In the genomic region with DNA sequence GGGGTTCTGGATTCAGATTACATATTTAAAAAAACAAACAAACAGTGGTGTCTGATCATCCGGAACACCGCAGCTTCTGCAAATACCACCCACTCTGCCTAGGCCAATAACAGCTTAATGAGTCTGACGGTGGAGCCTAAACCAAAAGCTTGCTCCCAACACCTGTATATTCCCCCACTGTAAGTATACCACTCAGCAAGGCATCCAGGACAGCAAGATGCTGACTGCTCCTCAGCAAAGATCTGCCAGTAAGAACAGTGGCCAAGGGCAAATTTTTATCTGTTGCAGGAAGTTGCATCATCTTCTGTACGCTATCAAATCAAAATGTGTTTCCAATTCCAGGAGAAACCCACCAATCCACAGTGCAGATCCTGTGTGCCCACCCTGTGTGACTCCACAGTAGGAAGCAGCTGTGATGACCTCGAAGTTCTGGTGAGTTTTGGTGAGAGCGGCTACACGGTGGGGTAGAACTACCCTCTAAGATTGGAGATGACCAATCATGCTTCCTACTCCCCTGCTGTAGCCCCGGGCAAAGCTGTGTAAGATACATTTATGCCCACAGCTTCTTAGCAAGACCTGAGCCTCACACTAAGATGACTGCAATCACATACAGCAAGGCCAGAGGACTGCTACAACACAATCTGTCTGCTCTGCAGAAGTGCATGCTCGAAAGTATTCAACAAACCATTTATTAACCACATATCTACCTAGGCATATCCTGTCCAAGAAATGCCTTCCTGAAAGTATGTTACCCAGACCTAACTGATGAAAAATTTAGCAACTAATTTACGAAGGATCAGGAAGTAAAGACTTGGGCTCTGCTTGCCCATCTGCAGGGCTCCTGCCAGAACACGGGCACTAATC, we compare ENCODE assay signal across 1 cellular context.
TF ChIP-seq lines count a peak whose summit lies in the region.

No MANE protein-coding gene starts in this region.

TF ChIP-seq in GM23338, 12 proteins besides CTCF, POLR2A, EP300 and RAD21 (continued from another document):
- TF ChIP-seq, protein P1, sequence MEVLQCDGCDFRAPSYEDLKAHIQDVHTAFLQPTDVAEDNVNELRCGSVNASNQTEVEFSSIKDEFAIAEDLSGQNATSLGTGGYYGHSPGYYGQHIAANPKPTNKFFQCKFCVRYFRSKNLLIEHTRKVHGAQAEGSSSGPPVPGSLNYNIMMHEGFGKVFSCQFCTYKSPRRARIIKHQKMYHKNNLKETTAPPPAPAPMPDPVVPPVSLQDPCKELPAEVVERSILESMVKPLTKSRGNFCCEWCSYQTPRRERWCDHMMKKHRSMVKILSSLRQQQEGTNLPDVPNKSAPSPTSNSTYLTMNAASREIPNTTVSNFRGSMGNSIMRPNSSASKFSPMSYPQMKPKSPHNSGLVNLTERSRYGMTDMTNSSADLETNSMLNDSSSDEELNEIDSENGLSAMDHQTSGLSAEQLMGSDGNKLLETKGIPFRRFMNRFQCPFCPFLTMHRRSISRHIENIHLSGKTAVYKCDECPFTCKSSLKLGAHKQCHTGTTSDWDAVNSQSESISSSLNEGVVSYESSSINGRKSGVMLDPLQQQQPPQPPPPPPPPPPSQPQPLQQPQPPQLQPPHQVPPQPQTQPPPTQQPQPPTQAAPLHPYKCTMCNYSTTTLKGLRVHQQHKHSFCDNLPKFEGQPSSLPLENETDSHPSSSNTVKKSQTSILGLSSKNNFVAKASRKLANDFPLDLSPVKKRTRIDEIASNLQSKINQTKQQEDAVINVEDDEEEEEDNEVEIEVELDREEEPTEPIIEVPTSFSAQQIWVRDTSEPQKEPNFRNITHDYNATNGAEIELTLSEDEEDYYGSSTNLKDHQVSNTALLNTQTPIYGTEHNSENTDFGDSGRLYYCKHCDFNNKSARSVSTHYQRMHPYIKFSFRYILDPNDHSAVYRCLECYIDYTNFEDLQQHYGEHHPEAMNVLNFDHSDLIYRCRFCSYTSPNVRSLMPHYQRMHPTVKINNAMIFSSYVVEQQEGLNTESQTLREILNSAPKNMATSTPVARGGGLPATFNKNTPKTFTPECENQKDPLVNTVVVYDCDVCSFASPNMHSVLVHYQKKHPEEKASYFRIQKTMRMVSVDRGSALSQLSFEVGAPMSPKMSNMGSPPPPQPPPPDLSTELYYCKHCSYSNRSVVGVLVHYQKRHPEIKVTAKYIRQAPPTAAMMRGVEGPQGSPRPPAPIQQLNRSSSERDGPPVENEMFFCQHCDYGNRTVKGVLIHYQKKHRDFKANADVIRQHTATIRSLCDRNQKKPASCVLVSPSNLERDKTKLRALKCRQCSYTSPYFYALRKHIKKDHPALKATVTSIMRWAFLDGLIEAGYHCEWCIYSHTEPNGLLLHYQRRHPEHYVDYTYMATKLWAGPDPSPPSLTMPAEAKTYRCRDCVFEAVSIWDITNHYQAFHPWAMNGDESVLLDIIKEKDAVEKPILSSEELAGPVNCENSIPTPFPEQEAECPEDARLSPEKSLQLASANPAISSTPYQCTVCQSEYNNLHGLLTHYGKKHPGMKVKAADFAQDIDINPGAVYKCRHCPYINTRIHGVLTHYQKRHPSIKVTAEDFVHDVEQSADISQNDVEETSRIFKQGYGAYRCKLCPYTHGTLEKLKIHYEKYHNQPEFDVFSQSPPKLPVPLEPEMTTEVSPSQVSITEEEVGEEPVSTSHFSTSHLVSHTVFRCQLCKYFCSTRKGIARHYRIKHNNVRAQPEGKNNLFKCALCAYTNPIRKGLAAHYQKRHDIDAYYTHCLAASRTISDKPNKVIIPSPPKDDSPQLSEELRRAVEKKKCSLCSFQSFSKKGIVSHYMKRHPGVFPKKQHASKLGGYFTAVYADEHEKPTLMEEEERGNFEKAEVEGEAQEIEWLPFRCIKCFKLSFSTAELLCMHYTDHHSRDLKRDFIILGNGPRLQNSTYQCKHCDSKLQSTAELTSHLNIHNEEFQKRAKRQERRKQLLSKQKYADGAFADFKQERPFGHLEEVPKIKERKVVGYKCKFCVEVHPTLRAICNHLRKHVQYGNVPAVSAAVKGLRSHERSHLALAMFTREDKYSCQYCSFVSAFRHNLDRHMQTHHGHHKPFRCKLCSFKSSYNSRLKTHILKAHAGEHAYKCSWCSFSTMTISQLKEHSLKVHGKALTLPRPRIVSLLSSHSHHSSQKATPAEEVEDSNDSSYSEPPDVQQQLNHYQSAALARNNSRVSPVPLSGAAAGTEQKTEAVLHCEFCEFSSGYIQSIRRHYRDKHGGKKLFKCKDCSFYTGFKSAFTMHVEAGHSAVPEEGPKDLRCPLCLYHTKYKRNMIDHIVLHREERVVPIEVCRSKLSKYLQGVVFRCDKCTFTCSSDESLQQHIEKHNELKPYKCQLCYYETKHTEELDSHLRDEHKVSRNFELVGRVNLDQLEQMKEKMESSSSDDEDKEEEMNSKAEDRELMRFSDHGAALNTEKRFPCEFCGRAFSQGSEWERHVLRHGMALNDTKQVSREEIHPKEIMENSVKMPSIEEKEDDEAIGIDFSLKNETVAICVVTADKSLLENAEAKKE (CRISPR knock-in tag; IDR thresholded peaks at IDR 0.05) = no peak
- TF ChIP-seq ZNF114 (CRISPR knock-in tag; IDR thresholded peaks at IDR 0.05) (no peak), EZH2 (IDR thresholded peaks at IDR 0.05; ENCODE audit: low read depth, unreplicated experiment) (no peak), ZNF331 (CRISPR knock-in tag; IDR thresholded peaks at IDR 0.05; ENCODE audit: low read depth) (no peak), STAT1 (IDR thresholded peaks at IDR 0.05; ENCODE audit: unreplicated experiment) (no peak), EZH2phosphoT487 (IDR thresholded peaks at IDR 0.05; ENCODE audit: unreplicated experiment) (no peak), CREB1 (CRISPR knock-in tag; IDR thresholded peaks at IDR 0.05; ENCODE audit: low read depth) (no peak), JUNB (IDR thresholded peaks at IDR 0.05; ENCODE audit: unreplicated experiment) (no peak), POLR2AphosphoS5 (IDR thresholded peaks at IDR 0.05; ENCODE audit: low read depth) (no peak)
- TF ChIP-seq, protein P2, sequence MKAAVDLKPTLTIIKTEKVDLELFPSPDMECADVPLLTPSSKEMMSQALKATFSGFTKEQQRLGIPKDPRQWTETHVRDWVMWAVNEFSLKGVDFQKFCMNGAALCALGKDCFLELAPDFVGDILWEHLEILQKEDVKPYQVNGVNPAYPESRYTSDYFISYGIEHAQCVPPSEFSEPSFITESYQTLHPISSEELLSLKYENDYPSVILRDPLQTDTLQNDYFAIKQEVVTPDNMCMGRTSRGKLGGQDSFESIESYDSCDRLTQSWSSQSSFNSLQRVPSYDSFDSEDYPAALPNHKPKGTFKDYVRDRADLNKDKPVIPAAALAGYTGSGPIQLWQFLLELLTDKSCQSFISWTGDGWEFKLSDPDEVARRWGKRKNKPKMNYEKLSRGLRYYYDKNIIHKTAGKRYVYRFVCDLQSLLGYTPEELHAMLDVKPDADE (IDR thresholded peaks at IDR 0.05) = no peak
- TF ChIP-seq, protein P3, sequence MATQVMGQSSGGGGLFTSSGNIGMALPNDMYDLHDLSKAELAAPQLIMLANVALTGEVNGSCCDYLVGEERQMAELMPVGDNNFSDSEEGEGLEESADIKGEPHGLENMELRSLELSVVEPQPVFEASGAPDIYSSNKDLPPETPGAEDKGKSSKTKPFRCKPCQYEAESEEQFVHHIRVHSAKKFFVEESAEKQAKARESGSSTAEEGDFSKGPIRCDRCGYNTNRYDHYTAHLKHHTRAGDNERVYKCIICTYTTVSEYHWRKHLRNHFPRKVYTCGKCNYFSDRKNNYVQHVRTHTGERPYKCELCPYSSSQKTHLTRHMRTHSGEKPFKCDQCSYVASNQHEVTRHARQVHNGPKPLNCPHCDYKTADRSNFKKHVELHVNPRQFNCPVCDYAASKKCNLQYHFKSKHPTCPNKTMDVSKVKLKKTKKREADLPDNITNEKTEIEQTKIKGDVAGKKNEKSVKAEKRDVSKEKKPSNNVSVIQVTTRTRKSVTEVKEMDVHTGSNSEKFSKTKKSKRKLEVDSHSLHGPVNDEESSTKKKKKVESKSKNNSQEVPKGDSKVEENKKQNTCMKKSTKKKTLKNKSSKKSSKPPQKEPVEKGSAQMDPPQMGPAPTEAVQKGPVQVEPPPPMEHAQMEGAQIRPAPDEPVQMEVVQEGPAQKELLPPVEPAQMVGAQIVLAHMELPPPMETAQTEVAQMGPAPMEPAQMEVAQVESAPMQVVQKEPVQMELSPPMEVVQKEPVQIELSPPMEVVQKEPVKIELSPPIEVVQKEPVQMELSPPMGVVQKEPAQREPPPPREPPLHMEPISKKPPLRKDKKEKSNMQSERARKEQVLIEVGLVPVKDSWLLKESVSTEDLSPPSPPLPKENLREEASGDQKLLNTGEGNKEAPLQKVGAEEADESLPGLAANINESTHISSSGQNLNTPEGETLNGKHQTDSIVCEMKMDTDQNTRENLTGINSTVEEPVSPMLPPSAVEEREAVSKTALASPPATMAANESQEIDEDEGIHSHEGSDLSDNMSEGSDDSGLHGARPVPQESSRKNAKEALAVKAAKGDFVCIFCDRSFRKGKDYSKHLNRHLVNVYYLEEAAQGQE (IDR thresholded peaks at IDR 0.05; ENCODE audit: unreplicated experiment) = no peak
